Comparison of ENCODE assay signal across 14 cellular contexts in genomic region chr21:31370281-31370892, GRCh38. TPM values are rescaled to one million over a fixed set of nuclear protein-coding genes. Genes with fewer than 3 reads are reported as not detected.
DNase-seq lines count a peak whose midpoint lies in the region; ATAC-seq and TF ChIP-seq lines count a peak whose summit lies in the region.
"Had no signal": no experiment of that assay in that cellular context is flagged by ENCODE, and none has a peak within 500 bp of the region (broad histone marks: within the 10 kb centered on the region; RNA-seq: fewer than 3 reads in every experiment).

No MANE protein-coding gene starts in this region.

- no peak overlapping the region for H2BK20ac ChIP-seq in IMR-90 (ENCODE audit: low read depth, low read length)

- in situ Hi-C loops in IMR-90 (cut with MboI; ENCODE audit: low sequenced_read_pairs) = no loop called here

- CTCF ChIA-PET in IMR-90 (lab: Yijun Ruan, JAX) = no interaction called here

- no peak overlapping the region for H3K27ac Mint-ChIP-seq in activated T-helper 17 cell treated with anti-CD3 and anti-CD28 coated beads, Interleukin-2, amount 50 U/mL, for 72 hours
- H3K27ac Mint-ChIP-seq: CD4-positive, alpha-beta memory T cell had no signal

- H2BK15ac ChIP-seq in IMR-90 (ENCODE audit: low read depth, low read length) = no peak overlapping the region

- DNase-seq in IMR-90 (no peak), NCI-H69 (lab: John Stamatoyannopoulos, UW) (no peak), aorta (no peak)
- no peak for DNase-seq in stimulated activated naive CD8-positive, alpha-beta T cell treated with anti-CD3 and anti-CD28 coated beads, Interleukin-15, Interleukin-2, amounts not matched to agents 100 U/mL and 50 U/mL, for 24 hours
- DNase-seq: BE2C; CD4-positive, alpha-beta memory T cell; DMS79 treated with DMSO at 0.1 percent for 48 hours; MV-4-11; NCI-H1436; NCI-H2029 treated with DMSO at 0.1 percent for 48 hours; NCI-H510A treated with DMSO at 0.1 percent for 48 hours had no signal

- dilution Hi-C loops in IMR-90 (cut with HindIII; ENCODE audit: low sequenced_read_pairs, unreplicated experiment) = no loop called here

- no peak overlapping the region for H3K4me3 Mint-ChIP-seq in activated T-helper 17 cell treated with anti-CD3 and anti-CD28 coated beads, Interleukin-2, amount 50 U/mL, for 72 hours
- H3K4me3 Mint-ChIP-seq: CD4-positive, alpha-beta memory T cell had no signal

- TF ChIP-seq POLR2A in IMR-90 (IDR thresholded peaks at IDR 0.05; ENCODE audit: low read depth, low read length) = no peak

- H3K4me3 ChIP-seq in IMR-90 (ENCODE audit: insufficient read depth, low read depth, low read length) (no peak overlapping the region), mesodermal cell (ENCODE audit: extremely low read depth, insufficient read depth, low read length, poor library complexity, severe bottlenecking) (no peak overlapping the region), aorta (ENCODE audit: low read length in 2 of 2) (no peak overlapping the region)

- no peaks in the 10 kb centered on the region for H3K4me1 Mint-ChIP-seq in activated T-helper 17 cell treated with anti-CD3 and anti-CD28 coated beads, Interleukin-2, amount 50 U/mL, for 72 hours

- H3K27me3 ChIP-seq in IMR-90 (ENCODE audit: control insufficient read depth, insufficient read depth, low read length) = no peaks in the 10 kb centered on the region; the same call in 1 of the 2 replicates
- H3K27me3 ChIP-seq in aorta (ENCODE audit: control insufficient read depth in 1 of 2, insufficient read depth in 2 of 2, low read length in 1 of 2) = peaks cover 0 to 2% of the 10 kb centered on the region in 2 donors
- H3K27me3 ChIP-seq: BE2C had no signal

- BruUV-seq in IMR-90 (replicated peaks; lab: Mats Ljungman, UMichigan) = no TSS peak

- no peak overlapping the region for H2BK5ac ChIP-seq in IMR-90 (ENCODE audit: low read depth, low read length, poor library complexity, severe bottlenecking)

- no peak overlapping the region for H3K9ac ChIP-seq in IMR-90 (ENCODE audit: low read depth, low read length)

- intact Hi-C loops in IMR-90 (cut with micrococcal nuclease) (no loop called here), aorta (cut with DNase I) (no loop called here)

- no peak for TF ChIP-seq RAD21 in IMR-90 (IDR thresholded peaks at IDR 0.05; ENCODE audit: low read length)

- H3K23ac ChIP-seq in IMR-90 (ENCODE audit: low read depth, low read length) = no peak overlapping the region

- H3K27me3 Mint-ChIP-seq in activated T-helper 17 cell treated with anti-CD3 and anti-CD28 coated beads, Interleukin-2, amount 50 U/mL, for 72 hours = no peaks in the 10 kb centered on the region

- H4K8ac ChIP-seq in IMR-90 (ENCODE audit: low read depth in 2 of 2, low read length in 2 of 2) = no peak overlapping the region

- no peak for TF ChIP-seq CTCF in IMR-90 (conservative IDR thresholded peaks at IDR 0.05; ENCODE audit: low read depth, low read length)

- H2AFZ ChIP-seq in IMR-90 (replicated peaks; ENCODE audit: low read length, poor library complexity) = no peak overlapping the region

- POLR2A ChIA-PET in IMR-90 (lab: Charles Lee; ENCODE audit: unreplicated experiment) = no interaction called here

- no peaks in the 10 kb centered on the region for H3K9me3 ChIP-seq in IMR-90 (ENCODE audit: control insufficient read depth, insufficient read depth, low read length)
- H3K9me3 ChIP-seq in mesodermal cell (ENCODE audit: control insufficient read depth, low read length) = no peaks in the 10 kb centered on the region
- H3K9me3 ChIP-seq in aorta (ENCODE audit: control insufficient read depth, low read length) = no peaks in the 10 kb centered on the region
- H3K9me3 ChIP-seq: BE2C had no signal

- no peak overlapping the region; the same call in 1 of the 2 replicates for H3K18ac ChIP-seq in IMR-90 (ENCODE audit: low read depth, low read length)

- H3K9me3 Mint-ChIP-seq in activated T-helper 17 cell treated with anti-CD3 and anti-CD28 coated beads, Interleukin-2, amount 50 U/mL, for 72 hours = no peaks in the 10 kb centered on the region
- H3K9me3 Mint-ChIP-seq: CD4-positive, alpha-beta memory T cell had no signal

- H3K36me3 ChIP-seq in IMR-90 (ENCODE audit: control insufficient read depth, insufficient read depth, low read length) (no peaks in the 10 kb centered on the region), mesodermal cell (ENCODE audit: control insufficient read depth, insufficient read depth, low read length) (no peaks in the 10 kb centered on the region), aorta (ENCODE audit: control insufficient read depth in 1 of 2, insufficient read depth in 2 of 2, low read length in 1 of 2) (no peaks in the 10 kb centered on the region)
- H3K36me3 ChIP-seq: BE2C had no signal

- no peak overlapping the region for H3K14ac ChIP-seq in IMR-90 (replicated peaks; ENCODE audit: low read depth, low read length)

- no peaks in the 10 kb centered on the region for H4K20me1 ChIP-seq in IMR-90 (ENCODE audit: insufficient read depth, low read length)

- no peaks in the 10 kb centered on the region for H3K79me1 ChIP-seq in IMR-90 (ENCODE audit: low read depth in 1 of 2, low read length in 2 of 2)

- H3K56ac ChIP-seq in IMR-90 (ENCODE audit: extremely low read depth, insufficient read depth, low read length) = no peak overlapping the region

- no peak overlapping the region for H4K5ac ChIP-seq in IMR-90 (ENCODE audit: low read depth, low read length)

- no CpG with 5 or more reads among the region's 4 CpGs for WGBS in IMR-90 (ENCODE audit: extremely low coverage in 2 of 2, insufficient read length in 1 of 2), 2 experiments
- WGBS in mesodermal cell (ENCODE audit: insufficient coverage in 2 of 2), 2 experiments = 100% methylated on average over 1 of the region's 4 CpGs; no CpG with 5 or more reads in 1 of the 2 experiments
- WGBS in aorta, 2 donors = 63 to 67% methylated on average over 4 of the region's 4 CpGs

- no peak overlapping the region for H2AK5ac ChIP-seq in IMR-90 (ENCODE audit: low read depth, low read length)

- no peaks in the 10 kb centered on the region for H3K9me1 ChIP-seq in IMR-90 (ENCODE audit: insufficient read depth, low read length)

- no peak for ATAC-seq in IMR-90 (ENCODE audit: low read depth)
- ATAC-seq in activated T-helper 17 cell treated with anti-CD3 and anti-CD28 coated beads, Interleukin-2, amount 50 U/mL, for 72 hours (replicated peaks) = peak; percentile 64
- ATAC-seq in stimulated activated naive CD8-positive, alpha-beta T cell treated with anti-CD3 and anti-CD28 coated beads, Interleukin-15, Interleukin-2, amounts not matched to agents 100 U/mL and 50 U/mL, for 24 hours = peak; percentile 52
- ATAC-seq in aorta (ENCODE audit: low FRiP score) = no peak
- ATAC-seq in HG03354 (IDR thresholded peaks at IDR 0.05; ENCODE audit: poor library complexity, severe bottlenecking, unreplicated experiment) = no peak

- no peak overlapping the region for H3K4ac ChIP-seq in IMR-90 (ENCODE audit: low read depth, low read length)

- H4K91ac ChIP-seq in IMR-90 (ENCODE audit: insufficient read depth, low read depth, low read length) = no peak overlapping the region

- no peak overlapping the region for H2BK120ac ChIP-seq in IMR-90 (ENCODE audit: low read depth, low read length)

- H3K4me2 ChIP-seq in IMR-90 (ENCODE audit: low read depth, low read length) = peak overlapping the region; percentile 8; the same call in 1 of the 2 replicates

- no peak overlapping the region for H2AK9ac ChIP-seq in IMR-90 (replicated peaks; ENCODE audit: low read depth, low read length, poor library complexity)

- no peak overlapping the region for H3K27ac ChIP-seq in IMR-90 (ENCODE audit: insufficient read depth, low read length)
- peak overlapping the region; percentile 67 for H3K27ac ChIP-seq in mesodermal cell (ENCODE audit: low read depth, low read length, severe bottlenecking)
- no peak overlapping the region for H3K27ac ChIP-seq in aorta (ENCODE audit: low read depth in 1 of 2, low read length in 2 of 2)

- H3K36me3 Mint-ChIP-seq in activated T-helper 17 cell treated with anti-CD3 and anti-CD28 coated beads, Interleukin-2, amount 50 U/mL, for 72 hours (ENCODE audit: low read depth) = no peaks in the 10 kb centered on the region
- H3K36me3 Mint-ChIP-seq: CD4-positive, alpha-beta memory T cell had no signal

- peaks cover 2% of the 10 kb centered on the region; the same call in 1 of the 2 replicates for H3K4me1 ChIP-seq in IMR-90 (ENCODE audit: control insufficient read depth, insufficient read depth, low read length)
- H3K4me1 ChIP-seq in mesodermal cell (ENCODE audit: control insufficient read depth, insufficient read depth, low read length, poor library complexity, severe bottlenecking) = peaks cover 5% of the 10 kb centered on the region
- no peaks in the 10 kb centered on the region for H3K4me1 ChIP-seq in aorta (ENCODE audit: control insufficient read depth in 1 of 2, insufficient read depth in 2 of 2, low read length in 2 of 2)
- H3K4me1 ChIP-seq: BE2C had no signal

TF ChIP-seq in IMR-90, 13 proteins besides CTCF, POLR2A, EP300 and RAD21:
- TF ChIP-seq RFX5 (IDR thresholded peaks at IDR 0.05; ENCODE audit: low read depth, low read length) = no peak
- no peak for TF ChIP-seq MXI1 (IDR thresholded peaks at IDR 0.05; ENCODE audit: borderline replicate concordance, low read depth, low read length)
- TF ChIP-seq, protein P1, sequence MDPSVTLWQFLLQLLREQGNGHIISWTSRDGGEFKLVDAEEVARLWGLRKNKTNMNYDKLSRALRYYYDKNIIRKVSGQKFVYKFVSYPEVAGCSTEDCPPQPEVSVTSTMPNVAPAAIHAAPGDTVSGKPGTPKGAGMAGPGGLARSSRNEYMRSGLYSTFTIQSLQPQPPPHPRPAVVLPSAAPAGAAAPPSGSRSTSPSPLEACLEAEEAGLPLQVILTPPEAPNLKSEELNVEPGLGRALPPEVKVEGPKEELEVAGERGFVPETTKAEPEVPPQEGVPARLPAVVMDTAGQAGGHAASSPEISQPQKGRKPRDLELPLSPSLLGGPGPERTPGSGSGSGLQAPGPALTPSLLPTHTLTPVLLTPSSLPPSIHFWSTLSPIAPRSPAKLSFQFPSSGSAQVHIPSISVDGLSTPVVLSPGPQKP (IDR thresholded peaks at IDR 0.05; ENCODE audit: borderline replicate concordance, low read depth, low read length) = no peak
- no peak for TF ChIP-seq BHLHE40 (IDR thresholded peaks at IDR 0.05; ENCODE audit: low read depth, low read length)
- TF ChIP-seq CEBPB (IDR thresholded peaks at IDR 0.05; ENCODE audit: low read depth, low read length) = no peak
- TF ChIP-seq RCOR1 (IDR thresholded peaks at IDR 0.05; ENCODE audit: insufficient replicate concordance, low read length) = no peak
- no peak for TF ChIP-seq NFE2L2 (IDR thresholded peaks at IDR 0.05; ENCODE audit: low read depth, low read length)
- TF ChIP-seq CHD1 (IDR thresholded peaks at IDR 0.05; ENCODE audit: low read depth, low read length) = no peak

RNA-seq across cellular contexts. Expression of gene TIAM1, which starts 26.3 kb away (rescaled TPM):
- 9.2 and 9.3 TPM in 2 replicates for total RNA-seq in IMR-90 (2012; rRNA removed)
- 2.9 TPM in 2 replicates for polyA plus RNA-seq in IMR-90 (2012; rRNA removed)
- polyA plus RNA-seq in IMR-90 (2012; cell fraction: cytosol; rRNA removed) = 1.5 and 2.0 TPM in 2 replicates
- polyA plus RNA-seq in IMR-90 (2012; cell fraction: nucleus; rRNA removed; ENCODE audit: low replicate concordance) = 3.9 and 4.0 TPM in 2 replicates
- 10 to 100 TPM; 23.4 to 63.4 TPM for total RNA-seq in activated T-helper 17 cell treated with anti-CD3 and anti-CD28 coated beads, Interleukin-2, amount 50 U/mL, for 72 hours
- polyA plus RNA-seq in mesodermal cell (2013, experiment 1 of 2) = 24.0 TPM
- 21.7 TPM for polyA plus RNA-seq in mesodermal cell (2013, experiment 2 of 2)
- 10 to 100 TPM; 12.9 to 15.8 TPM for total RNA-seq in aorta
- polyA plus RNA-seq in aorta = under 1 TPM in 1 of 2 donors, not detected in 1; 0.50 TPM

Comparison
In these comparisons a context has a peak if more than half of its experiments do, and no peak if none do; other contexts are left out.
1. ATAC-seq: peak in activated T-helper 17 cell treated with anti-CD3 and anti-CD28 coated beads, Interleukin-2, amount 50 U/mL, for 72 hours (single experiment) and stimulated activated naive CD8-positive, alpha-beta T cell treated with anti-CD3 and anti-CD28 coated beads, Interleukin-15, Interleukin-2, amounts not matched to agents 100 U/mL and 50 U/mL, for 24 hours (single experiment); none in IMR-90 (single experiment), aorta (single experiment) and HG03354 (single experiment).